10 cellular contexts compared by ENCODE assay signal in genomic region chr3:154422694-154423093, GRCh38. TPM values are rescaled to one million over a fixed set of nuclear protein-coding genes. Genes with fewer than 3 reads are reported as not detected.
"Had no signal": no experiment of that assay in that cellular context is flagged by ENCODE, and none has a peak within 500 bp of the region (broad histone marks: within the 10 kb centered on the region; RNA-seq: fewer than 3 reads in every experiment).

No MANE protein-coding gene starts in this region.

- DNase-seq: IMR-90, KBM-7, KG1 had no signal

- H3K27ac ChIP-seq: HL-60, KMS-11 had no signal

- H3K4me3 ChIP-seq: K562 had no signal

- FAIRE-seq: HepG2, HTR-8/SVneo, K562 had no signal

- ATAC-seq: HepG2, K562 had no signal

RNA-seq across cellular contexts. Expression of gene GPR149, which starts 7.3 kb away (rescaled TPM):
- total RNA-seq: HepG2, HT-29, HT1080, IMR-90, K562 had no signal
